8 cellular contexts compared by ENCODE assay signal in the genomic region with DNA sequence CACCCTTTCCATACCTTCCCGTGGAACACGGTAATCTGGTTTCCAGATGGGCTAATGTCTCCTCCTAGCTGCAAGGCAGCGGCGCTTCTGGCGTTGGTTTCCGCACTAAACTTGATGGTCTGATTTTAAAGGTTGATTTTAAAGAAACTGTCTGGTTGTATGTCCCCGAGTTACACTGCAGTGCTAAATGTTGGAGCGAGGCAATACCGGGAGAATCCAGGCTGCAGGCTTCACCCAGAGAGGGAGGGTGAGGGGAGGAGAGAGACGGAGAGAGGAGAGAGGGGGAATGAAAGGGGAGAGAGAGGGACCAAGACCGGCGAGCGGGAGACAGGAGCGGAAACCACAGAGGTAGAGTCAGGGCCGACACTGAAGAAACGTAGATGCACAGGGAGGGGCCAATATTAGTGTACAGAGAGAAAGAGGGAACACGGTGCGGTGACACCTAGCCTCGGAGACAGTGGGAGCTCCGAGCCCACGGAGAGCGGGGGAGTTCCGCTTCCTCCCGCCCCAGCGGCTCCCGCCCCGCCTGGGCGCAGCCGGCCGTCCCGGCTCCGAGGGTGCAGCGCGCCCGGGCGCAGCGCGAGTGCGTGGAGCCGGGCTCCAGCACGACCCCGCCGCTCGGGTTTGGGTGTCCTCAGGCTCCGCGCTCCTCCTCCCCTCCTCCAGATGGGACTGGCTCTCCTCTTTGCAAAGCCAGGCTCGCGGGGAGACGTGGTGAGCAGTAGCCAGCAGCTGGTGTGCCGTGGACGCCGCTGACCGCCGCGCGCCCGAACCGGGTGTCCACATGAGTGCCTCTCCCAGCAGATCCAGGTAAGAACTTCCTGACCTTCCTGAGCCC.
A peak's percentile ranks its signal among the peaks of the same experiment; 100 is the strongest.
DNase-seq lines count a peak whose midpoint lies in the region; ATAC-seq and TF ChIP-seq lines count a peak whose summit lies in the region.

No MANE protein-coding gene starts in this region.

- H3K27ac ChIP-seq in IMR-90 (ENCODE audit: insufficient read depth, low read length) (no peak overlapping the region), foreskin keratinocyte (no peak overlapping the region), rectal smooth muscle tissue (ENCODE audit: low read depth, low read length) (no peak overlapping the region)

- H3K9ac ChIP-seq in IMR-90 (ENCODE audit: low read depth, low read length): no peak overlapping the region
- H3K9ac ChIP-seq in rectal smooth muscle tissue (ENCODE audit: low read length): no peak overlapping the region

- no peaks in the 10 kb centered on the region for H3K9me3 Mint-ChIP-seq in activated naive CD4-positive, alpha-beta T cell treated with anti-CD3 and anti-CD28 coated beads for 36 hours
- no peaks in the 10 kb centered on the region for H3K9me3 Mint-ChIP-seq in activated CD8-positive, alpha-beta T cell treated with anti-CD3 and anti-CD28 coated beads for 36 hours

- TF ChIP-seq POLR2A in IMR-90 (IDR thresholded peaks at IDR 0.05; ENCODE audit: low read depth, low read length): no peak

- H2BK15ac ChIP-seq in IMR-90 (ENCODE audit: low read depth, low read length): no peak overlapping the region

- H2BK120ac ChIP-seq in IMR-90 (ENCODE audit: low read depth, low read length): no peak overlapping the region

- H3K36me3 Mint-ChIP-seq in activated naive CD4-positive, alpha-beta T cell treated with anti-CD3 and anti-CD28 coated beads for 36 hours (ENCODE audit: low read depth): no peaks in the 10 kb centered on the region
- no peaks in the 10 kb centered on the region for H3K36me3 Mint-ChIP-seq in activated CD8-positive, alpha-beta T cell treated with anti-CD3 and anti-CD28 coated beads for 36 hours (ENCODE audit: low read depth)

- H3K4me2 ChIP-seq in IMR-90 (ENCODE audit: low read depth, low read length): peak overlapping the region; percentile 64

- H3K27me3 ChIP-seq in IMR-90 (ENCODE audit: control insufficient read depth, insufficient read depth, low read length) (peaks cover 68% of the 10 kb centered on the region), foreskin keratinocyte (peaks cover 64% of the 10 kb centered on the region), rectal smooth muscle tissue (ENCODE audit: control insufficient read depth, insufficient read depth, low read length) (no peaks in the 10 kb centered on the region)

- H4K8ac ChIP-seq in IMR-90 (ENCODE audit: low read depth in 2 of 2, low read length in 2 of 2): no peak overlapping the region

- H3K18ac ChIP-seq in IMR-90 (ENCODE audit: low read depth, low read length): no peak overlapping the region

- H4K20me1 ChIP-seq in IMR-90 (ENCODE audit: insufficient read depth, low read length): no peaks in the 10 kb centered on the region

- WGBS in IMR-90 (ENCODE audit: extremely low coverage in 2 of 2, insufficient read length in 1 of 2), 2 experiments: 0% methylated on average over 14 of the region's 58 CpGs; no CpG with 5 or more reads in 1 of the 2 experiments

- CTCF ChIA-PET in activated naive CD4-positive, alpha-beta T cell treated with anti-CD3 and anti-CD28 coated beads for 36 hours (lab: Charles Lee): interaction anchor here (0.8 to 4.2 kb wide), 13 partner anchors 9 to 120 kb away, joined by 3 to 35 read pairs (median 5); no protein-coding TSS in a partner anchor
- CTCF ChIA-PET in IMR-90 (lab: Yijun Ruan, JAX): no interaction called here
- CTCF ChIA-PET in activated CD8-positive, alpha-beta T cell treated with anti-CD3 and anti-CD28 coated beads for 36 hours (lab: Charles Lee): interaction anchor here (0.9 to 5.1 kb wide), 11 partner anchors 11 to 121 kb away, joined by 3 to 33 read pairs (median 11); no protein-coding TSS in a partner anchor

- H3K36me3 ChIP-seq in IMR-90 (ENCODE audit: control insufficient read depth, insufficient read depth, low read length) (no peaks in the 10 kb centered on the region), rectal smooth muscle tissue (ENCODE audit: control insufficient read depth, insufficient read depth, low read length) (no peaks in the 10 kb centered on the region)

- H3K56ac ChIP-seq in IMR-90 (ENCODE audit: extremely low read depth, insufficient read depth, low read length): no peak overlapping the region

- no peaks in the 10 kb centered on the region; the same call in 1 of the 2 replicates for H3K4me1 ChIP-seq in IMR-90 (ENCODE audit: control insufficient read depth, insufficient read depth, low read length)
- no peaks in the 10 kb centered on the region for H3K4me1 ChIP-seq in foreskin keratinocyte
- peaks cover 6% of the 10 kb centered on the region for H3K4me1 ChIP-seq in rectal smooth muscle tissue (ENCODE audit: control insufficient read depth, insufficient read depth, low read length)

- POLR2A ChIA-PET in IMR-90 (lab: Charles Lee; ENCODE audit: unreplicated experiment): no interaction called here
- POLR2A ChIA-PET in activated CD8-positive, alpha-beta T cell treated with anti-CD3 and anti-CD28 coated beads for 36 hours (lab: Charles Lee): interaction anchor here (1.0 to 2.3 kb wide), 4 partner anchors 16 to 24 kb away, joined by 3 to 17 read pairs (median 7); no protein-coding TSS in a partner anchor

- TF ChIP-seq RAD21 in IMR-90 (IDR thresholded peaks at IDR 0.05; ENCODE audit: low read length): no peak

- H3K4me3 Mint-ChIP-seq in activated naive CD4-positive, alpha-beta T cell treated with anti-CD3 and anti-CD28 coated beads for 36 hours: peak overlapping the region; percentile 87
- peak overlapping the region; percentile 74 for H3K4me3 Mint-ChIP-seq in activated CD8-positive, alpha-beta T cell treated with anti-CD3 and anti-CD28 coated beads for 36 hours

- H3K27ac Mint-ChIP-seq in activated naive CD4-positive, alpha-beta T cell treated with anti-CD3 and anti-CD28 coated beads for 36 hours: peak overlapping the region; percentile 77
- peak overlapping the region; percentile 84 for H3K27ac Mint-ChIP-seq in activated CD8-positive, alpha-beta T cell treated with anti-CD3 and anti-CD28 coated beads for 36 hours

- H3K4me1 Mint-ChIP-seq in activated naive CD4-positive, alpha-beta T cell treated with anti-CD3 and anti-CD28 coated beads for 36 hours (ENCODE audit: low read depth): peaks cover 42% of the 10 kb centered on the region
- peaks cover 32% of the 10 kb centered on the region for H3K4me1 Mint-ChIP-seq in activated CD8-positive, alpha-beta T cell treated with anti-CD3 and anti-CD28 coated beads for 36 hours (ENCODE audit: low read depth)

- no peak overlapping the region for H3K23ac ChIP-seq in IMR-90 (ENCODE audit: low read depth, low read length)

- no peak overlapping the region for H2AK9ac ChIP-seq in IMR-90 (replicated peaks; ENCODE audit: low read depth, low read length, poor library complexity)

- intact Hi-C loops in activated naive CD4-positive, alpha-beta T cell treated with anti-CD3 and anti-CD28 coated beads for 36 hours (cut with micrococcal nuclease): loop anchor here (1.0 to 2.0 kb wide), 9 partner anchors 20 to 295 kb away; a partner anchor contains a TSS
- intact Hi-C loops in IMR-90 (cut with micrococcal nuclease): no loop called here
- intact Hi-C loops in activated CD8-positive, alpha-beta T cell treated with anti-CD3 and anti-CD28 coated beads for 36 hours (cut with micrococcal nuclease): loop anchor here (1.0 to 5.0 kb wide), 3 partner anchors 23 to 94 kb away; no protein-coding TSS in a partner anchor

- H2BK5ac ChIP-seq in IMR-90 (ENCODE audit: low read depth, low read length, poor library complexity, severe bottlenecking): no peak overlapping the region

- H3K4me3 ChIP-seq in IMR-90 (ENCODE audit: insufficient read depth, low read depth, low read length) (peak overlapping the region; percentile 22), rectal smooth muscle tissue (ENCODE audit: low read length) (peak overlapping the region; percentile 61)

- no peak overlapping the region for H3K4ac ChIP-seq in IMR-90 (ENCODE audit: low read depth, low read length)

- DNase-seq in activated naive CD4-positive, alpha-beta T cell treated with anti-CD3 and anti-CD28 coated beads for 36 hours: peak; percentile 71
- no peak for DNase-seq in activated naive CD4-positive, alpha-beta T cell (lab: John Stamatoyannopoulos, UW)
- DNase-seq in IMR-90 (peak; percentile 2), foreskin keratinocyte (peak in 1 of 2 donors; percentile 16), OCI-M2 (lab: John Stamatoyannopoulos, UW; ENCODE audit: unreplicated experiment) (no peak)
- peak; percentile 68 for DNase-seq in activated CD8-positive, alpha-beta T cell treated with anti-CD3 and anti-CD28 coated beads for 36 hours
- no peak for DNase-seq in stimulated activated naive CD4-positive, alpha-beta T cell treated with Interleukin-2 at 50 U/mL for 16 hours (lab: John Stamatoyannopoulos, UW)

- H4K91ac ChIP-seq in IMR-90 (ENCODE audit: insufficient read depth, low read depth, low read length): no peak overlapping the region

- dilution Hi-C loops in IMR-90 (cut with HindIII; ENCODE audit: low sequenced_read_pairs, unreplicated experiment): no loop called here

- H3K27me3 Mint-ChIP-seq in activated naive CD4-positive, alpha-beta T cell treated with anti-CD3 and anti-CD28 coated beads for 36 hours (ENCODE audit: low read depth): peaks cover 40% of the 10 kb centered on the region
- peaks cover 54% of the 10 kb centered on the region for H3K27me3 Mint-ChIP-seq in activated CD8-positive, alpha-beta T cell treated with anti-CD3 and anti-CD28 coated beads for 36 hours

- H2AFZ ChIP-seq in IMR-90 (replicated peaks; ENCODE audit: low read length, poor library complexity): peak overlapping the region; percentile 70

- TF ChIP-seq CTCF in IMR-90 (conservative IDR thresholded peaks at IDR 0.05; ENCODE audit: low read depth, low read length): 0 out of 2 replicates have a peak, but pooled peaks have one; percentile 4
- TF ChIP-seq CTCF in activated CD8-positive, alpha-beta T cell treated with anti-CD3 and anti-CD28 coated beads for 36 hours (IDR thresholded peaks at IDR 0.05): peak; percentile 9
- TF ChIP-seq CTCF in foreskin keratinocyte (conservative IDR thresholded peaks at IDR 0.05): no peak

- H2BK20ac ChIP-seq in IMR-90 (ENCODE audit: low read depth, low read length): no peak overlapping the region

- no peak overlapping the region for H2AK5ac ChIP-seq in IMR-90 (ENCODE audit: low read depth, low read length)

- no TSS peak for BruUV-seq in IMR-90 (replicated peaks; lab: Mats Ljungman, UMichigan)

- ATAC-seq in IMR-90 (ENCODE audit: low read depth) (peak; percentile 48), foreskin keratinocyte (peak; percentile 51)
- ATAC-seq in activated CD8-positive, alpha-beta T cell treated with anti-CD3 and anti-CD28 coated beads for 36 hours: peak; percentile 77

- H3K79me1 ChIP-seq in IMR-90 (ENCODE audit: low read depth in 1 of 2, low read length in 2 of 2): no peaks in the 10 kb centered on the region

- H3K14ac ChIP-seq in IMR-90 (replicated peaks; ENCODE audit: low read depth, low read length): no peak overlapping the region

- in situ Hi-C loops in IMR-90 (cut with MboI; ENCODE audit: low sequenced_read_pairs): no loop called here

- H3K9me3 ChIP-seq in IMR-90 (ENCODE audit: control insufficient read depth, insufficient read depth, low read length): no peaks in the 10 kb centered on the region

- no peaks in the 10 kb centered on the region for H3K9me1 ChIP-seq in IMR-90 (ENCODE audit: insufficient read depth, low read length)

- no peak overlapping the region for H4K5ac ChIP-seq in IMR-90 (ENCODE audit: low read depth, low read length)

TF ChIP-seq in IMR-90, 13 proteins besides CTCF, POLR2A, EP300 and RAD21 (continues in another document):
- no peak for TF ChIP-seq MAFK (IDR thresholded peaks at IDR 0.05; ENCODE audit: low read depth, low read length)
- TF ChIP-seq NFE2L2 (IDR thresholded peaks at IDR 0.05; ENCODE audit: low read depth, low read length): no peak

Comparison
In these comparisons a context has a peak if more than half of its experiments do, and no peak if none do; other contexts are left out.
1. DNase-seq: peak in activated naive CD4-positive, alpha-beta T cell treated with anti-CD3 and anti-CD28 coated beads for 36 hours (single experiment), IMR-90 (single experiment) and activated CD8-positive, alpha-beta T cell treated with anti-CD3 and anti-CD28 coated beads for 36 hours (single experiment); none in activated naive CD4-positive, alpha-beta T cell (0 of 4), OCI-M2 (single experiment) and stimulated activated naive CD4-positive, alpha-beta T cell treated with Interleukin-2 at 50 U/mL for 16 hours (single experiment).
2. Peak in every context shown above with its lines, with median percentiles within 50 percentile points of each other: ATAC-seq.